Comparison of ENCODE assay signal across 8 cellular contexts in the genomic region with DNA sequence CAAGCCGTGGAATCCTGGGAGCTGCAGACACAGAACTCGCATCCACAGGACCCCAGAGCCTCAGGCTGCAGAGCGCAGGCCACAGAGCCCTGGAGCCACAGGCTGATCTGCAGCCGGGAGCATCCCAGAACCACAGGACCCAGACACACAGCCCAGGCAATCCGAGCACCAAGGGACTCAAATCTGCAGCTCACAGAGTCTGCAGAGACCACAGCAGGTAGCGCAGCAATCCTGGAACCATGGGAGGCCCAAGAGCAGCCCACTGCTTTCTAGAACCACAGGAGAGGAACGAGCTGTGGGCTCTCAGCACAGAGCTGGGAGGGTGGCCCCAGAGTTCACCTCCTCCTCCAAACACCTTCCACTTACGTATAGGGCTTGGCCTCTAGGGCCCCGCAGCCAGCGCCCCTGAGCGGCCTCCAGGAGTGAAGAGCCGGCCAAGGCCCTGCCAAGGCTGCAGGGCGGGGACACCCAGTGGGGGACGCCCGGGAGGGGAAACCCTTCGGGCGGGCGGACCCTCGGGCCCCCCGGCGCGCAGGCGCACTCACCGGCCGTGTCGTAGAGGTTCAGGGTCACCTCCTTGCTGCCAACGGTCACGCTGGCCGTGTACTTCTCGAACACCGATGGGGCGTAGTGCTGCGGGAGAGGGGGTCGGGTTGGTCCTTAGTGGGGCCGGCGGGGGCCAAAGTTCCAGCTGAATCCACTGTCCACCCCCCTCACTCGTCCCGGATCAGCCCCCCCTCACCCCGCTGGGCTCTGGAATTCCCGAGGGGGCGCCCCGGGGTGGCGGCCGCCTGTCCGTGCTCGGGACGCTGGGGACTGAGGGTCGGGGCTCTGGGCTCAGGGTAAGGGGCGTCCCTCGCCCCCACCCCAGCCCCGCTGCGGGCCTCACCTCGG. TPM values are rescaled to one million over a fixed set of nuclear protein-coding genes. Genes with fewer than 3 reads are reported as not detected.
DNase-seq lines count a peak whose midpoint lies in the region; ATAC-seq and TF ChIP-seq lines count a peak whose summit lies in the region.

No MANE protein-coding gene starts in this region.

- DNase-seq in AG09309 (ENCODE audit: low read depth) (no peak), foreskin fibroblast (no peak), sigmoid colon (no peak), NCI-H1417 treated with DMSO at 0.1 percent for 48 hours (lab: John Stamatoyannopoulos, UW) (no peak)
- DNase-seq in activated T-cell treated with anti-CD3 and anti-CD28 coated beads, Interleukin-2, amount 50 U/mL, for 24 hours: peak; percentile 75

- H3K27me3 Mint-ChIP-seq in activated T-cell treated with anti-CD3 and anti-CD28 coated beads, Interleukin-2, amount 50 U/mL, for 24 hours: no peaks in the 10 kb centered on the region

- no peak overlapping the region for H3K27ac ChIP-seq in HUES48 (ENCODE audit: low read depth, low read length)
- peak overlapping the region; percentile 100 for H3K27ac ChIP-seq in sigmoid colon

- H3K4me1 Mint-ChIP-seq in activated T-cell treated with anti-CD3 and anti-CD28 coated beads, Interleukin-2, amount 50 U/mL, for 24 hours (ENCODE audit: low read depth): peaks cover 75% of the 10 kb centered on the region

- H3K27ac Mint-ChIP-seq in activated T-cell treated with anti-CD3 and anti-CD28 coated beads, Interleukin-2, amount 50 U/mL, for 24 hours: peak overlapping the region; percentile 100

- H3K36me3 Mint-ChIP-seq in activated T-cell treated with anti-CD3 and anti-CD28 coated beads, Interleukin-2, amount 50 U/mL, for 24 hours (ENCODE audit: low read depth): peaks cover 71% of the 10 kb centered on the region

- no peak for TF ChIP-seq CTCF in AG09309 (IDR thresholded peaks at IDR 0.05; ENCODE audit: control insufficient read depth, insufficient read depth, low read depth, low read length, missing control alignments)
- TF ChIP-seq CTCF in foreskin fibroblast (IDR thresholded peaks at IDR 0.05; ENCODE audit: low read depth, low read length): no peak
- no peak for TF ChIP-seq CTCF in sigmoid colon (IDR thresholded peaks at IDR 0.05)

- no peaks in the 10 kb centered on the region for H3K9me3 Mint-ChIP-seq in activated T-cell treated with anti-CD3 and anti-CD28 coated beads, Interleukin-2, amount 50 U/mL, for 24 hours

- H3K9me3 ChIP-seq in HUES48 (ENCODE audit: control insufficient read depth, insufficient read depth, low read length) (no peaks in the 10 kb centered on the region), sigmoid colon (no peaks in the 10 kb centered on the region)

- no peak for ATAC-seq in HG03457 (IDR thresholded peaks at IDR 0.05; ENCODE audit: unreplicated experiment)
- ATAC-seq in HG02798 (IDR thresholded peaks at IDR 0.05; ENCODE audit: poor library complexity, unreplicated experiment): no peak

- WGBS in sigmoid colon, 2 donors: 14 to 16% methylated on average over 53 of the region's 53 CpGs

- TF ChIP-seq POLR2A in sigmoid colon (IDR thresholded peaks at IDR 0.05): no peak

- H3K36me3 ChIP-seq in HUES48 (ENCODE audit: control insufficient read depth, insufficient read depth, low read length) (peaks cover 12% of the 10 kb centered on the region), sigmoid colon (peaks cover 0 to 12% (median 4%) of the 10 kb centered on the region in 4 donors)

- peaks cover 28% of the 10 kb centered on the region for H3K4me1 ChIP-seq in HUES48 (ENCODE audit: control insufficient read depth, insufficient read depth, low read length)
- peaks cover 0 to 53% (median 51%) of the 10 kb centered on the region in 4 donors for H3K4me1 ChIP-seq in sigmoid colon

- H3K4me3 Mint-ChIP-seq in activated T-cell treated with anti-CD3 and anti-CD28 coated beads, Interleukin-2, amount 50 U/mL, for 24 hours: peak overlapping the region; percentile 96

- intact Hi-C loops in sigmoid colon (cut with DNase I): no loop called here

- H3K4me3 ChIP-seq in AG09309 (ENCODE audit: control insufficient read depth, low read depth, low read length): peak overlapping the region; percentile 13
- peak overlapping the region; percentile 68 for H3K4me3 ChIP-seq in HUES48 (ENCODE audit: low read depth, low read length)
- peak overlapping the region; percentile 56 to 64 for H3K4me3 ChIP-seq in foreskin fibroblast (ENCODE audit: low read depth in 1 of 2, low read length in 2 of 2)
- H3K4me3 ChIP-seq in sigmoid colon: peak overlapping the region; percentile 32 to 59 (median 46)

- H3K27me3 ChIP-seq in HUES48 (ENCODE audit: control insufficient read depth, insufficient read depth, low read length) (no peaks in the 10 kb centered on the region), sigmoid colon (no peaks in the 10 kb centered on the region)

- H3K9ac ChIP-seq in HUES48 (ENCODE audit: low read depth, low read length): peak overlapping the region; percentile 34; the same call in 1 of the 2 replicates

- no peak for TF ChIP-seq EP300 in sigmoid colon (IDR thresholded peaks at IDR 0.05)

RNA-seq across cellular contexts. Expression of gene RHOF, which starts 0.6 kb away (rescaled TPM):
- 10 to 100 TPM in 1 of 4 donors, 1 to 10 TPM in 3; 7.6 to 15.0 (median 8.1) TPM for total RNA-seq in sigmoid colon
- polyA plus RNA-seq in sigmoid colon: 100 to 1,000 TPM in 1 of 3 donors, 10 to 100 TPM in 2; 35.4 to 132 (median 48.9) TPM

RNA-seq across cellular contexts. Expression of gene SETD1B, which starts 11.0 kb away (rescaled TPM):
- 10 to 100 TPM in 2 of 4 donors, 1 to 10 TPM in 2; 7.6 to 16.9 (median 11.4) TPM for total RNA-seq in sigmoid colon
- polyA plus RNA-seq in sigmoid colon: 10 to 100 TPM in 1 of 3 donors, 1 to 10 TPM in 2; 2.4 to 16.0 (median 3.0) TPM

Comparison
In these comparisons a context has a peak if more than half of its experiments do, and no peak if none do; other contexts are left out.
1. H3K4me3 ChIP-seq: peak in every context shown above with its lines; median percentile 68 in HUES48; 60 in foreskin fibroblast; 46 in sigmoid colon; 13 in AG09309.